Comparison of ENCODE assay signal across 9 cellular contexts in genomic region chr2:224038830-224039079, GRCh38. TPM values are rescaled to one million over a fixed set of nuclear protein-coding genes. Genes with fewer than 3 reads are reported as not detected.
A peak's percentile ranks its signal among the peaks of the same experiment; 100 is the strongest.
DNase-seq lines count a peak whose midpoint lies in the region; ATAC-seq lines count a peak whose summit lies in the region.
"Had no signal": no experiment of that assay in that cellular context is flagged by ENCODE, and none has a peak within 500 bp of the region (broad histone marks: within the 10 kb centered on the region; RNA-seq: fewer than 3 reads in every experiment).

No MANE protein-coding gene starts in this region.

- H3K9ac ChIP-seq in HUES64 (ENCODE audit: low read depth, low read length): peak overlapping the region; percentile 77

- H3K27me3 ChIP-seq in HUES64 (ENCODE audit: insufficient read depth, low read length): peaks cover 44% of the 10 kb centered on the region

- H3K4me1 ChIP-seq in HUES64 (ENCODE audit: insufficient read depth, low read length): peaks cover 12% of the 10 kb centered on the region

- no peak for DNase-seq in activated CD4-positive, CD25-positive, alpha-beta regulatory T cell treated with anti-CD3 and anti-CD28 coated beads, Interleukin-2, amount 50 U/mL, for 72 hours
- DNase-seq in skeletal muscle cell (ENCODE audit: low read depth) (no peak), DMS 273 treated with DMSO at 0.1 percent for 48 hours (lab: John Stamatoyannopoulos, UW) (no peak), NCI-H345 treated with DMSO at 0.1 percent for 48 hours (lab: John Stamatoyannopoulos, UW; ENCODE audit: unreplicated experiment) (no peak), NCI-H2227 treated with DMSO at 0.1 percent for 48 hours (lab: John Stamatoyannopoulos, UW) (no peak)

- 1% methylated on average over 35 of the region's 35 CpGs for WGBS in HUES64

- H3K36me3 ChIP-seq in HUES64 (ENCODE audit: insufficient read depth, low read length): no peaks in the 10 kb centered on the region

- H3K4me3 ChIP-seq in HUES64 (ENCODE audit: low read length) (peak overlapping the region; percentile 71), skeletal muscle cell (ENCODE audit: low read depth, low read length) (peak overlapping the region; percentile 70)

- peak overlapping the region; percentile 28; the same call in 1 of the 2 replicates for H3K27ac ChIP-seq in HUES64 (ENCODE audit: low read depth, low read length)
- H3K27ac ChIP-seq: 22Rv1 had no signal

- peak; percentile 8 to 11 for ATAC-seq in activated CD4-positive, CD25-positive, alpha-beta regulatory T cell treated with anti-CD3 and anti-CD28 coated beads, Interleukin-2, amount 50 U/mL, for 24 hours
- ATAC-seq in esophagus mucosa: peak; percentile 14

- H3K9me3 ChIP-seq in HUES64 (ENCODE audit: insufficient read depth, low read depth, low read length): no peaks in the 10 kb centered on the region

RNA-seq across cellular contexts. Expression of gene SERPINE2, which starts 0.3 kb away (rescaled TPM):
- polyA plus RNA-seq in HUES64 (2013, experiment 1 of 2): 162 TPM
- polyA plus RNA-seq in HUES64 (2013, experiment 2 of 2): 185 TPM
- 63.7 TPM for total RNA-seq in esophagus mucosa
